1 cellular context compared by ENCODE assay signal in the genomic region with DNA sequence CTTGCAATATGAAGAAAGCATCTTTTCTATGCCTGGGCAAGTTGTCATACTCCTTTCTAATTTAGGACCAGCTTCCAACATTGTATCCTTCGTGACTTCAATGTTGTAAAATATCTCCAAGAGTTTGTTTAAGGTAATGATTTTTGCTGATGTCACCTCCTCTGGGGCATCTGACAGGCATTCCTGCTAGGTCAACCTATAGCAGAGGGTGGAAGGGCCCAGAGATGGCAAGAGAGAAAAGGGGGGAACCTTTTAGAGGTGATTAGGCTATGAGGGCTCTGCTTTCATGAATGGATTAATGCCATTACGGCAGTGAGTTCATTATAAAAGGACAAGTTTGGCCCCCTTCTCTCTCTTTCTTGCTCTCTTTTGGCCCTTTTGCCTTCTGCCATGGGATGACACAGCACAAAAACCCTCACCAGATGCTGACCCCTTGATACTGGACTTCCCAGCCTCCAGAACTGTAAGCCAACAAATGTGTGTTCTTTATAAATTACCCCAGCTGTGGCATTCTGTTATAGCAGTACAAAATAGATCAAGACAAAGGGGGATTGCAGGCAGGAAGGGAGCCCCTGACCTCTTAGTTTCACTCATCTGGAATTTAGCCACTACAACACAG.
TF ChIP-seq lines count a peak whose summit lies in the region.

No MANE protein-coding gene starts in this region.

TF ChIP-seq in H1, 55 proteins besides CTCF, POLR2A, EP300 and RAD21 (continued from another document):
- TF ChIP-seq JUN (IDR thresholded peaks at IDR 0.05; ENCODE audit: low read depth, low read length) (no peak), GTF2F1 (IDR thresholded peaks at IDR 0.05; ENCODE audit: borderline replicate concordance, low read depth, low read length) (no peak), SUZ12 (IDR thresholded peaks at IDR 0.05; ENCODE audit: low read length) (no peak), TCF12 (IDR thresholded peaks at IDR 0.05; ENCODE audit: low read depth, low read length) (no peak), E2F6 (IDR thresholded peaks at IDR 0.05) (no peak), SAP30 (IDR thresholded peaks at IDR 0.05; ENCODE audit: insufficient read depth, insufficient replicate concordance, low read length) (no peak), RFX5 (IDR thresholded peaks at IDR 0.05; ENCODE audit: borderline replicate concordance, low read depth, low read length) (no peak), RNF2 (IDR thresholded peaks at IDR 0.05; ENCODE audit: borderline replicate concordance, low read depth, low read length, missing control alignments, poor library complexity, severe bottlenecking) (no peak)
